In genomic region chr2:170829016-170829415, GRCh38 we compare ENCODE assay signal across 23 cellular contexts. TPM values are rescaled to one million over a fixed set of nuclear protein-coding genes. Genes with fewer than 3 reads are reported as not detected.
DNase-seq lines count a peak whose midpoint lies in the region; ATAC-seq and TF ChIP-seq lines count a peak whose summit lies in the region.
"Had no signal": no experiment of that assay in that cellular context is flagged by ENCODE, and none has a peak within 500 bp of the region (broad histone marks: within the 10 kb centered on the region; RNA-seq: fewer than 3 reads in every experiment).

No MANE protein-coding gene starts in this region.

- H3K9me3 ChIP-seq in HEK293 (ENCODE audit: control insufficient read depth, insufficient read depth, low read depth, low read length): no peaks in the 10 kb centered on the region
- H3K9me3 ChIP-seq in neuronal stem cell (replicated peaks in 1 of 2; ENCODE audit: control insufficient read depth in 2 of 2, insufficient read depth in 1 of 2, low read depth in 1 of 2, low read length in 2 of 2): peaks cover 0 to 1% of the 10 kb centered on the region in 2 donors
- H3K9me3 ChIP-seq in trophoblast cell (ENCODE audit: insufficient read depth, low read depth, low read length): peaks cover 6% of the 10 kb centered on the region
- H3K9me3 ChIP-seq: A549, BE2C had no signal

- H4K8ac ChIP-seq in neuronal stem cell (ENCODE audit: low read depth, low read length): no peak overlapping the region
- H4K8ac ChIP-seq in trophoblast cell (ENCODE audit: low read depth, low read length): no peak overlapping the region

- H4K91ac ChIP-seq in neuronal stem cell (ENCODE audit: low read depth, low read length, poor library complexity) (no peak overlapping the region), trophoblast cell (ENCODE audit: low read depth, low read length) (no peak overlapping the region)

- H3K27ac ChIP-seq in HEK293 (ENCODE audit: extremely low read depth, low read depth, low read length): no peak overlapping the region
- H3K27ac ChIP-seq in cingulate gyrus (ENCODE audit: low read depth, low read length): peak overlapping the region; percentile 47
- no peak overlapping the region for H3K27ac ChIP-seq in neuronal stem cell (replicated peaks; ENCODE audit: low read length)
- H3K27ac ChIP-seq in trophoblast cell (ENCODE audit: low read depth, low read length): no peak overlapping the region
- no peak overlapping the region for H3K27ac ChIP-seq in foreskin keratinocyte
- H3K27ac ChIP-seq: A549; BLaER1 treated with 17β-estradiol and CSF1 and Interleukin-3, amounts not matched to agents 10 nM and 100 nM had no signal

- H4K12ac ChIP-seq in trophoblast cell (ENCODE audit: low read depth, low read length): no peak overlapping the region

- no peak overlapping the region for H3K4ac ChIP-seq in neuronal stem cell (ENCODE audit: low read length)
- H3K4ac ChIP-seq in trophoblast cell (ENCODE audit: low read depth, low read length): no peak overlapping the region

- H2BK120ac ChIP-seq in neuronal stem cell (ENCODE audit: low read depth, low read length): no peak overlapping the region
- no peak overlapping the region for H2BK120ac ChIP-seq in trophoblast cell (ENCODE audit: insufficient read depth, low read length, poor library complexity)

- POLR2A ChIA-PET in HEK293 (lab: Yijun Ruan, JAX): no interaction called here

- H2BK12ac ChIP-seq in neuronal stem cell (ENCODE audit: low read length) (peak overlapping the region; percentile 46), trophoblast cell (ENCODE audit: low read length) (no peak overlapping the region)

- DNase-seq in neuronal stem cell (ENCODE audit: low spot score) (no peak), trophoblast cell (no peak), foreskin keratinocyte (no peak), D341Med (ENCODE audit: low spot score) (no peak)
- DNase-seq: 8988T; ACHN; AML-193; BE2C; CD4-positive, alpha-beta T cell; CD8-positive, alpha-beta memory T cell; DMS53; DMS79 treated with DMSO at 0.1 percent for 48 hours; GF-D8; GOT3; H7; HCEC 1CT had no signal

- H3K14ac ChIP-seq in neuronal stem cell (ENCODE audit: low read length) (peak overlapping the region; percentile 75), trophoblast cell (ENCODE audit: low read length) (no peak overlapping the region)

- H3K4me2 ChIP-seq in neuronal stem cell (ENCODE audit: insufficient read depth, low read length, poor library complexity, severe bottlenecking) (no peak overlapping the region), trophoblast cell (ENCODE audit: low read length) (no peak overlapping the region)
- H3K4me2 ChIP-seq: A549; BLaER1 treated with 17β-estradiol and CSF1 and Interleukin-3, amounts not matched to agents 10 nM and 100 nM had no signal

- WGBS in neuronal stem cell (ENCODE audit: extremely low coverage in 2 of 2, insufficient read length in 2 of 2, insufficient replicate concordance in 1 of 2), 2 donors: no CpG with 5 or more reads among the region's 2 CpGs
- no CpG with 5 or more reads among the region's 2 CpGs for WGBS in trophoblast cell (ENCODE audit: extremely low coverage, insufficient coverage, insufficient read length)

- H3K79me1 ChIP-seq in neuronal stem cell (ENCODE audit: low read depth, low read length): no peaks in the 10 kb centered on the region
- no peaks in the 10 kb centered on the region for H3K79me1 ChIP-seq in trophoblast cell (ENCODE audit: low read length)

- H3K23ac ChIP-seq in neuronal stem cell (ENCODE audit: low read depth, low read length, poor library complexity) (peak overlapping the region; percentile 22), trophoblast cell (ENCODE audit: low read length) (no peak overlapping the region)

- ATAC-seq in foreskin keratinocyte (no peak), GM21723 (IDR thresholded peaks at IDR 0.05; ENCODE audit: unreplicated experiment) (no peak)
- ATAC-seq: A549 had no signal

- H3K4me3 ChIP-seq in HEK293 (ENCODE audit: low read depth, low read length): no peak overlapping the region
- H3K4me3 ChIP-seq in neuronal stem cell (ENCODE audit: low read length in 2 of 2): no peak overlapping the region
- peak overlapping the region; percentile 1 for H3K4me3 ChIP-seq in trophoblast cell (ENCODE audit: low read depth, low read length)
- H3K4me3 ChIP-seq: A549; BLaER1 treated with 17β-estradiol and CSF1 and Interleukin-3, amounts not matched to agents 10 nM and 100 nM had no signal

- H2AK5ac ChIP-seq in neuronal stem cell (ENCODE audit: low read depth, low read length) (no peak overlapping the region), trophoblast cell (ENCODE audit: low read length) (no peak overlapping the region)

- CTCF ChIA-PET in HEK293 (lab: Yijun Ruan, JAX): no interaction called here

- peaks cover 0 to 21% of the 10 kb centered on the region in 2 experiments; a peak in 2 of 3 replicates for H3K36me3 ChIP-seq in HEK293 (ENCODE audit: control insufficient read depth in 2 of 2, insufficient read depth in 1 of 2, low read length in 2 of 2)
- no peaks in the 10 kb centered on the region for H3K36me3 ChIP-seq in neuronal stem cell (replicated peaks in 1 of 2; ENCODE audit: control insufficient read depth in 2 of 2, insufficient read depth in 2 of 2, low read length in 2 of 2)
- no peaks in the 10 kb centered on the region for H3K36me3 ChIP-seq in trophoblast cell (ENCODE audit: control insufficient read depth in 1 of 2, insufficient read depth in 2 of 2, low read length in 2 of 2)
- H3K36me3 ChIP-seq: BE2C; BLaER1 treated with 17β-estradiol and CSF1 and Interleukin-3, amounts not matched to agents 10 nM and 100 nM had no signal

- H3K79me2 ChIP-seq in trophoblast cell (ENCODE audit: control insufficient read depth, insufficient read depth, low read length, poor library complexity): no peaks in the 10 kb centered on the region

- H2BK5ac ChIP-seq in neuronal stem cell (ENCODE audit: low read length) (no peak overlapping the region), trophoblast cell (ENCODE audit: low read depth, low read length, poor library complexity) (no peak overlapping the region)

- H2AFZ ChIP-seq in neuronal stem cell (ENCODE audit: low read length) (no peak overlapping the region), trophoblast cell (ENCODE audit: insufficient read depth, low read length, poor library complexity) (no peak overlapping the region)

- H2BK15ac ChIP-seq in neuronal stem cell (ENCODE audit: low read length): no peak overlapping the region

- no peak overlapping the region for H3K18ac ChIP-seq in neuronal stem cell (ENCODE audit: low read length)
- no peak overlapping the region for H3K18ac ChIP-seq in trophoblast cell (ENCODE audit: low read length)

- no peak for TF ChIP-seq CTCF in HEK293 (tag by site-specific recombination; IDR thresholded peaks at IDR 0.05)
- no peak for TF ChIP-seq CTCF in foreskin keratinocyte (conservative IDR thresholded peaks at IDR 0.05)

- H3K9ac ChIP-seq in neuronal stem cell (ENCODE audit: low read depth, low read length, poor library complexity): no peak overlapping the region
- H3K9ac ChIP-seq in trophoblast cell (ENCODE audit: low read length): no peak overlapping the region
- H3K9ac ChIP-seq: BLaER1 treated with 17β-estradiol and CSF1 and Interleukin-3, amounts not matched to agents 10 nM and 100 nM had no signal

- H3K4me1 ChIP-seq in HEK293 (ENCODE audit: control insufficient read depth, insufficient read depth, low read length) (no peaks in the 10 kb centered on the region), neuronal stem cell (ENCODE audit: control insufficient read depth in 2 of 2, insufficient read depth in 1 of 2, low read depth in 1 of 2, low read length in 2 of 2) (peaks cover 0 to under 1% of the 10 kb centered on the region in 2 donors), trophoblast cell (ENCODE audit: control insufficient read depth in 1 of 2, insufficient read depth in 2 of 2, low read length in 2 of 2) (peaks cover 0 to under 1% of the 10 kb centered on the region in 2 experiments), foreskin keratinocyte (no peaks in the 10 kb centered on the region)
- H3K4me1 ChIP-seq: A549, BE2C had no signal

- H3K27me3 ChIP-seq in neuronal stem cell (ENCODE audit: control insufficient read depth in 3 of 3, insufficient read depth in 3 of 3, low read depth in 1 of 3, low read length in 3 of 3): peaks cover 0 to 39% (median 18%) of the 10 kb centered on the region in 3 experiments
- H3K27me3 ChIP-seq in trophoblast cell (ENCODE audit: insufficient read depth, low read length): peaks cover 11% of the 10 kb centered on the region
- peaks cover 41% of the 10 kb centered on the region for H3K27me3 ChIP-seq in foreskin keratinocyte

TF ChIP-seq in HEK293, 187 proteins besides CTCF, POLR2A, EP300 and RAD21:
- TF ChIP-seq SP3 (tag by site-specific recombination; IDR thresholded peaks at IDR 0.05) (no peak), ZNF341 (tag by site-specific recombination; IDR thresholded peaks at IDR 0.05; ENCODE audit: low read depth) (0 out of 2 replicates have a peak, but pooled peaks have one; percentile 5)

RNA-seq across cellular contexts. Expression of gene GAD1, which starts 12.3 kb away (rescaled TPM):
- 0.08 TPM for polyA plus RNA-seq in neuronal stem cell (2013, experiment 1 of 2)
- 0.14 TPM for polyA plus RNA-seq in neuronal stem cell (2013, experiment 2 of 2)
- 0.44 and 0.51 TPM in 2 replicates for polyA plus RNA-seq in trophoblast cell (2013)
- 0.61 and 1.4 TPM in 2 replicates for total RNA-seq in foreskin keratinocyte
- polyA plus RNA-seq in foreskin keratinocyte: 0.82 and 1.7 TPM in 2 replicates
- total RNA-seq: CD4-positive, alpha-beta T cell had no signal
- polyA plus RNA-seq: CD14-positive monocyte; CD8-positive, alpha-beta memory T cell had no signal

RNA-seq across cellular contexts. Expression of gene ERICH2, which starts 58.8 kb away (rescaled TPM):
- 1.4 TPM for polyA plus RNA-seq in neuronal stem cell (2013, experiment 1 of 2)
- 1.5 TPM for polyA plus RNA-seq in neuronal stem cell (2013, experiment 2 of 2)
- 0.21 and 0.45 TPM in 2 replicates for polyA plus RNA-seq in trophoblast cell (2013)
- 1.3 and 2.5 TPM in 2 replicates for total RNA-seq in foreskin keratinocyte
- 2.0 and 2.9 TPM in 2 replicates for polyA plus RNA-seq in foreskin keratinocyte
- total RNA-seq: CD4-positive, alpha-beta T cell; CD8-positive, alpha-beta memory T cell; Daoy; H7 had no signal
- polyA plus RNA-seq: A549; CD14-positive monocyte; CD8-positive, alpha-beta memory T cell had no signal
